ENCODE assay signal across 9 cellular contexts in the genomic region with DNA sequence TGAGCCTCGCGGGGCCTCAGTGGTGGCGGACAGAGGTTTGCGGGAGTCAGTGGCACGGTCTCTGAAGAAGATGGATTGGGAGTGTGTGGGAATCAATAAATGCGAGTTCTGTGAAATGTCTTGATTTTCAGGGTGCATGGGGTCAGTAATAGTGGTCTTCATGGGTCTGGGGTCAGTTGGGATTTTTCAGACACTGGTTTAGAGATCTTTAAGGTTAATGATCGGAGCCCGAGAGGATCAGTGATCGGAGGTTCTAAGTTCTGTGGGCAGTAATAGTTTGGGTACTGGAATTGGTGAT. TPM values are rescaled to one million over a fixed set of nuclear protein-coding genes. Genes with fewer than 3 reads are reported as not detected.
A peak's percentile ranks its signal among the peaks of the same experiment; 100 is the strongest.
DNase-seq lines count a peak whose midpoint lies in the region; ATAC-seq and TF ChIP-seq lines count a peak whose summit lies in the region.
"Had no signal": no experiment of that assay in that cellular context is flagged by ENCODE, and none has a peak within 500 bp of the region (broad histone marks: within the 10 kb centered on the region; RNA-seq: fewer than 3 reads in every experiment).

No MANE protein-coding gene starts in this region.

- H3K79me2 ChIP-seq in SK-N-SH (ENCODE audit: insufficient read depth), result no peaks in the 10 kb centered on the region

- peak overlapping the region; percentile 77 for H3K4me2 ChIP-seq in SK-N-SH

- no peak for TF ChIP-seq RAD21 in SK-N-SH (IDR thresholded peaks at IDR 0.05; ENCODE audit: low read length)

- no peaks in the 10 kb centered on the region for H3K9me3 ChIP-seq in SK-N-SH
- H3K9me3 ChIP-seq in mononuclear cell (ENCODE audit: low read depth, low read length), result peaks cover 6% of the 10 kb centered on the region
- H3K9me3 ChIP-seq in upper lobe of left lung, result peaks cover 0 to 34% (median 12%) of the 10 kb centered on the region in 4 donors

- no peaks in the 10 kb centered on the region for H3K27me3 ChIP-seq in SK-N-SH (ENCODE audit: insufficient read depth)
- H3K27me3 ChIP-seq in mononuclear cell (ENCODE audit: insufficient read depth, low read length), result no peaks in the 10 kb centered on the region
- H3K27me3 ChIP-seq in upper lobe of left lung, result no peaks in the 10 kb centered on the region

- TF ChIP-seq CTCF in SK-N-SH (IDR thresholded peaks at IDR 0.05) (no peak), coronary artery (IDR thresholded peaks at IDR 0.05) (no peak), upper lobe of left lung (IDR thresholded peaks at IDR 0.05) (no peak)

- no peak for DNase-seq in SK-N-SH
- no peak for DNase-seq in coronary artery (ENCODE audit: low spot score)
- no peak for DNase-seq in upper lobe of left lung
- DNase-seq in NCI-H510A (lab: John Stamatoyannopoulos, UW), result no peak
- no peak for DNase-seq in DMS114 treated with DMSO at 0.1 percent for 48 hours (lab: John Stamatoyannopoulos, UW; ENCODE audit: unreplicated experiment)
- no peak for DNase-seq in NCI-H69 (lab: John Stamatoyannopoulos, UW)
- DNase-seq: MV-4-11 had no signal

- WGBS in SK-N-SH (ENCODE audit: low lambda C conversion rate), result 17% methylated on average over 9 of the region's 9 CpGs
- WGBS in upper lobe of left lung, 2 donors, result 3 to 4% methylated on average over 9 of the region's 9 CpGs

- H3K36me3 ChIP-seq in SK-N-SH (replicated peaks in 1 of 2; ENCODE audit: control insufficient read depth in 1 of 2, insufficient read depth in 2 of 2, low read length in 1 of 2), result peaks cover 9 to 19% of the 10 kb centered on the region in 2 experiments
- H3K36me3 ChIP-seq in upper lobe of left lung, result peaks cover 0 to 15% (median 0%) of the 10 kb centered on the region in 4 donors

- CTCF ChIA-PET in SK-N-SH (lab: Yijun Ruan, JAX), result interaction anchor here (2.1 kb wide), 1 partner anchor 44 kb away, joined by 8 read pairs; no protein-coding TSS in a partner anchor

- H3K9me2 ChIP-seq in SK-N-SH, result no peaks in the 10 kb centered on the region

- H3K27ac ChIP-seq in SK-N-SH (ENCODE audit: low read depth in 2 of 2, low read length in 1 of 2), result peak overlapping the region; percentile 82 to 99; a peak in 3 of 4 replicates
- H3K27ac ChIP-seq in coronary artery, result peak overlapping the region; percentile 76 to 91
- peak overlapping the region; percentile 84 to 90 (median 88) for H3K27ac ChIP-seq in upper lobe of left lung

- ATAC-seq in SK-N-SH treated with all-trans-retinoic acid at 6 μM for 48 hours (no peak), upper lobe of left lung (ENCODE audit: low FRiP score in 2 of 2) (no peak)

- H3K4me1 ChIP-seq in SK-N-SH (ENCODE audit: control insufficient read depth in 1 of 2, insufficient read depth in 2 of 2, low read depth in 1 of 2, low read length in 1 of 2) (peaks cover 0 to 14% of the 10 kb centered on the region in 2 experiments; a peak in 2 of 4 replicates), mononuclear cell (ENCODE audit: insufficient read depth, low read length) (peaks cover 18% of the 10 kb centered on the region), upper lobe of left lung (peaks cover 0 to 16% (median 3%) of the 10 kb centered on the region in 4 donors)

- TF ChIP-seq EP300 in SK-N-SH (IDR thresholded peaks at IDR 0.05; ENCODE audit: borderline replicate concordance in 1 of 2, low read depth in 1 of 2, low read length in 1 of 2) (no peak), upper lobe of left lung (IDR thresholded peaks at IDR 0.05) (no peak)

- POLR2A ChIA-PET in SK-N-SH (lab: Yijun Ruan, JAX), result interaction anchor here (0.6 to 2.0 kb wide), 9 partner anchors 21 to 508 kb away, joined by 3 to 18 read pairs (median 5); a partner anchor contains a TSS

- peaks cover 3% of the 10 kb centered on the region for H3F3A ChIP-seq in SK-N-SH (replicated peaks; ENCODE audit: insufficient read depth)

- no peak for TF ChIP-seq POLR2A in upper lobe of left lung (IDR thresholded peaks at IDR 0.05)

- H3K9ac ChIP-seq in SK-N-SH, result peak overlapping the region; percentile 91

- H4K20me1 ChIP-seq in SK-N-SH (ENCODE audit: insufficient read depth), result no peaks in the 10 kb centered on the region

- peak overlapping the region; percentile 94 for H2AFZ ChIP-seq in SK-N-SH (ENCODE audit: low read depth)

- H3K4me3 ChIP-seq in SK-N-SH (ENCODE audit: low read depth in 2 of 2, low read length in 1 of 2), result peak overlapping the region; percentile 71 to 82
- peak overlapping the region; percentile 79 for H3K4me3 ChIP-seq in coronary artery
- peak overlapping the region; percentile 57 for H3K4me3 ChIP-seq in mononuclear cell (ENCODE audit: low read length)
- peak overlapping the region; percentile 49 to 70 (median 66) for H3K4me3 ChIP-seq in upper lobe of left lung

TF ChIP-seq in SK-N-SH, 30 proteins besides CTCF, POLR2A, EP300 and RAD21 (continues in another document):
- TF ChIP-seq SMC3 (IDR thresholded peaks at IDR 0.05; ENCODE audit: low read depth, low read length), result no peak
- no peak for TF ChIP-seq FOSL2 (IDR thresholded peaks at IDR 0.05; ENCODE audit: borderline replicate concordance, low read depth)
- TF ChIP-seq NRF1 (IDR thresholded peaks at IDR 0.05; ENCODE audit: low read depth, low read length), result no peak
- TF ChIP-seq, protein P1, sequence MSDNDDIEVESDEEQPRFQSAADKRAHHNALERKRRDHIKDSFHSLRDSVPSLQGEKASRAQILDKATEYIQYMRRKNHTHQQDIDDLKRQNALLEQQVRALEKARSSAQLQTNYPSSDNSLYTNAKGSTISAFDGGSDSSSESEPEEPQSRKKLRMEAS (IDR thresholded peaks at IDR 0.05; ENCODE audit: low read depth), result no peak
- TF ChIP-seq FOXM1 (IDR thresholded peaks at IDR 0.05; ENCODE audit: low read depth), result no peak
- TF ChIP-seq, protein P2, sequence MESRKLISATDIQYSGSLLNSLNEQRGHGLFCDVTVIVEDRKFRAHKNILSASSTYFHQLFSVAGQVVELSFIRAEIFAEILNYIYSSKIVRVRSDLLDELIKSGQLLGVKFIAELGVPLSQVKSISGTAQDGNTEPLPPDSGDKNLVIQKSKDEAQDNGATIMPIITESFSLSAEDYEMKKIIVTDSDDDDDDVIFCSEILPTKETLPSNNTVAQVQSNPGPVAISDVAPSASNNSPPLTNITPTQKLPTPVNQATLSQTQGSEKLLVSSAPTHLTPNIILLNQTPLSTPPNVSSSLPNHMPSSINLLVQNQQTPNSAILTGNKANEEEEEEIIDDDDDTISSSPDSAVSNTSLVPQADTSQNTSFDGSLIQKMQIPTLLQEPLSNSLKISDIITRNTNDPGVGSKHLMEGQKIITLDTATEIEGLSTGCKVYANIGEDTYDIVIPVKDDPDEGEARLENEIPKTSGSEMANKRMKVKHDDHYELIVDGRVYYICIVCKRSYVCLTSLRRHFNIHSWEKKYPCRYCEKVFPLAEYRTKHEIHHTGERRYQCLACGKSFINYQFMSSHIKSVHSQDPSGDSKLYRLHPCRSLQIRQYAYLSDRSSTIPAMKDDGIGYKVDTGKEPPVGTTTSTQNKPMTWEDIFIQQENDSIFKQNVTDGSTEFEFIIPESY (IDR thresholded peaks at IDR 0.05; ENCODE audit: borderline replicate concordance, low read depth), result no peak
- TF ChIP-seq FOXJ3 (CRISPR knock-in tag; IDR thresholded peaks at IDR 0.05), result no peak
- no peak for TF ChIP-seq RCOR1 (IDR thresholded peaks at IDR 0.05; ENCODE audit: low read length)
- TF ChIP-seq JUND (IDR thresholded peaks at IDR 0.05), result no peak

TF ChIP-seq in SK-N-SH treated with all-trans-retinoic acid at 6 μM for 48 hours, 23 proteins besides CTCF, POLR2A, EP300 and RAD21:
- no peak for TF ChIP-seq RARB (CRISPR knock-in tag; IDR thresholded peaks at IDR 0.05)
- no peak for TF ChIP-seq ZNF70 (CRISPR knock-in tag; IDR thresholded peaks at IDR 0.05)
- TF ChIP-seq OSR1 (CRISPR knock-in tag; IDR thresholded peaks at IDR 0.05), result no peak
- TF ChIP-seq ZC3H10 (CRISPR knock-in tag; IDR thresholded peaks at IDR 0.05), result no peak
- TF ChIP-seq ESRRG (CRISPR knock-in tag; IDR thresholded peaks at IDR 0.05), result no peak
- TF ChIP-seq SNAI2 (CRISPR knock-in tag; IDR thresholded peaks at IDR 0.05), result no peak
- TF ChIP-seq ZNF565 (CRISPR knock-in tag; conservative IDR thresholded peaks at IDR 0.05; ENCODE audit: low read depth), result no peak
- no peak for TF ChIP-seq ZFP30 (CRISPR knock-in tag; IDR thresholded peaks at IDR 0.05)
- TF ChIP-seq, protein P3, sequence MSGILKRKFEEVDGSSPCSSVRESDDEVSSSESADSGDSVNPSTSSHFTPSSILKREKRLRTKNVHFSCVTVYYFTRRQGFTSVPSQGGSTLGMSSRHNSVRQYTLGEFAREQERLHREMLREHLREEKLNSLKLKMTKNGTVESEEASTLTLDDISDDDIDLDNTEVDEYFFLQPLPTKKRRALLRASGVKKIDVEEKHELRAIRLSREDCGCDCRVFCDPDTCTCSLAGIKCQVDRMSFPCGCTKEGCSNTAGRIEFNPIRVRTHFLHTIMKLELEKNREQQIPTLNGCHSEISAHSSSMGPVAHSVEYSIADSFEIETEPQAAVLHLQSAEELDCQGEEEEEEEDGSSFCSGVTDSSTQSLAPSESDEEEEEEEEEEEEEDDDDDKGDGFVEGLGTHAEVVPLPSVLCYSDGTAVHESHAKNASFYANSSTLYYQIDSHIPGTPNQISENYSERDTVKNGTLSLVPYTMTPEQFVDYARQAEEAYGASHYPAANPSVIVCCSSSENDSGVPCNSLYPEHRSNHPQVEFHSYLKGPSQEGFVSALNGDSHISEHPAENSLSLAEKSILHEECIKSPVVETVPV (CRISPR knock-in tag; IDR thresholded peaks at IDR 0.05), result no peak

RNA-seq across cellular contexts. Expression of a gene that starts 0.4 kb away (rescaled TPM):
- polyA plus RNA-seq in SK-N-SH (2012; rRNA removed), result 2.3 and 4.1 TPM in 2 replicates
- 2.5 and 2.6 TPM in 2 replicates for polyA plus RNA-seq in SK-N-SH (2012; cell fraction: cytosol; rRNA removed)
- 8.0 and 12.6 TPM in 2 replicates for polyA plus RNA-seq in SK-N-SH (2012; cell fraction: nucleus; rRNA removed)
- total RNA-seq in mononuclear cell, result 2.8 TPM
- 1 to 10 TPM; 1.4 to 7.3 (median 3.0) TPM for total RNA-seq in upper lobe of left lung

RNA-seq across cellular contexts. Expression of a gene that starts 38.0 kb away (rescaled TPM):
- polyA plus RNA-seq in SK-N-SH (2012; rRNA removed), result 1.5 and 2.3 TPM in 2 replicates
- 2.3 and 2.6 TPM in 2 replicates for polyA plus RNA-seq in SK-N-SH (2012; cell fraction: cytosol; rRNA removed)
- polyA plus RNA-seq in SK-N-SH (2012; cell fraction: nucleus; rRNA removed), result 3.3 and 3.6 TPM in 2 replicates
- total RNA-seq in mononuclear cell (13.5 TPM), upper lobe of left lung (1 to 10 TPM; 1.8 to 9.5 (median 5.4) TPM)

RNA-seq across cellular contexts. Expression of a gene that starts 39.9 kb away (rescaled TPM):
- polyA plus RNA-seq in SK-N-SH (2012; rRNA removed), result 2.0 and 2.5 TPM in 2 replicates
- polyA plus RNA-seq in SK-N-SH (2012; cell fraction: cytosol; rRNA removed), result 2.8 and 3.3 TPM in 2 replicates
- polyA plus RNA-seq in SK-N-SH (2012; cell fraction: nucleus; rRNA removed), result 2.5 and 3.8 TPM in 2 replicates
- total RNA-seq in mononuclear cell (6.0 TPM), upper lobe of left lung (1 to 10 TPM; 1.0 to 4.8 (median 2.9) TPM)
